In genomic region chr9:5025416-5025815, GRCh38 we compare ENCODE assay signal across 23 cellular contexts. TPM values are rescaled to one million over a fixed set of nuclear protein-coding genes. Genes with fewer than 3 reads are reported as not detected.
A peak's percentile ranks its signal among the peaks of the same experiment; 100 is the strongest.
DNase-seq lines count a peak whose midpoint lies in the region; FAIRE-seq and TF ChIP-seq lines count a peak whose summit lies in the region.
"Had no signal": no experiment of that assay in that cellular context is flagged by ENCODE, and none has a peak within 500 bp of the region (broad histone marks: within the 10 kb centered on the region; RNA-seq: fewer than 3 reads in every experiment).

No MANE protein-coding gene starts in this region.

- no peak overlapping the region for H3K4me3 Mint-ChIP-seq in activated CD4-positive, alpha-beta T cell treated with anti-CD3 and anti-CD28 coated beads, Interleukin-2, amount 10 ng/mL, durations not matched to agents 7 days and 5 days
- H3K4me3 Mint-ChIP-seq: memory B cell had no signal

- intact Hi-C loops in sigmoid colon (cut with DNase I) = no loop called here

- 94 to 97% methylated on average over 3 of the region's 3 CpGs for WGBS in sigmoid colon, 2 donors

- peaks cover under 1% of the 10 kb centered on the region for H4K20me1 ChIP-seq in osteoblast (ENCODE audit: insufficient read depth, low read length)

- CTCF ChIA-PET in activated CD4-positive, alpha-beta T cell treated with anti-CD3 and anti-CD28 coated beads, Interleukin-2, amount 10 ng/mL, durations not matched to agents 7 days and 5 days (lab: Charles Lee) = no interaction called here

- TF ChIP-seq CTCF in bronchial epithelial cell (IDR thresholded peaks at IDR 0.05; ENCODE audit: insufficient read depth, low read length, severe bottlenecking) (no peak), sigmoid colon (IDR thresholded peaks at IDR 0.05) (no peak), osteoblast (IDR thresholded peaks at IDR 0.05; ENCODE audit: extremely low read depth, low read depth, low read length) (no peak)

- no peak overlapping the region for H2AFZ ChIP-seq in osteoblast (ENCODE audit: low read length)

- H3K4me2 ChIP-seq in osteoblast (ENCODE audit: insufficient read depth, low read length) = no peak overlapping the region

- H3K27ac ChIP-seq in sigmoid colon = no peak overlapping the region
- H3K27ac ChIP-seq in osteoblast (ENCODE audit: low read depth, low read length) = no peak overlapping the region
- H3K27ac ChIP-seq: body of pancreas, gastroesophageal sphincter, right lobe of liver, upper lobe of right lung had no signal

- H3K4me1 ChIP-seq in sigmoid colon (peaks cover 0 to 6% (median 0%) of the 10 kb centered on the region in 4 donors), osteoblast (ENCODE audit: insufficient read depth, low read length) (no peaks in the 10 kb centered on the region)
- H3K4me1 ChIP-seq: body of pancreas, right lobe of liver, upper lobe of right lung had no signal

- H3K36me3 ChIP-seq in bronchial epithelial cell (ENCODE audit: control insufficient read depth, insufficient read depth, low read length) (peaks cover 6% of the 10 kb centered on the region), sigmoid colon (peaks cover 0 to 44% (median 3%) of the 10 kb centered on the region in 4 donors), osteoblast (ENCODE audit: insufficient read depth, low read length) (peaks cover 11% of the 10 kb centered on the region)

- H3K9me3 Mint-ChIP-seq in activated CD4-positive, alpha-beta T cell treated with anti-CD3 and anti-CD28 coated beads, Interleukin-2, amount 10 ng/mL, durations not matched to agents 7 days and 5 days = peaks cover 8% of the 10 kb centered on the region

- peaks cover 41% of the 10 kb centered on the region for H3K4me1 Mint-ChIP-seq in activated CD4-positive, alpha-beta T cell treated with anti-CD3 and anti-CD28 coated beads, Interleukin-2, amount 10 ng/mL, durations not matched to agents 7 days and 5 days

- peak overlapping the region; percentile 4 for H3K27ac Mint-ChIP-seq in activated CD4-positive, alpha-beta T cell treated with anti-CD3 and anti-CD28 coated beads, Interleukin-2, amount 10 ng/mL, durations not matched to agents 7 days and 5 days

- DNase-seq in activated CD4-positive, alpha-beta T cell treated with anti-CD3 and anti-CD28 coated beads, Interleukin-2, amount 10 ng/mL, durations not matched to agents 7 days and 5 days = no peak
- no peak for DNase-seq in activated CD4-positive, alpha-beta T cell treated with anti-CD3 and anti-CD28 coated beads, Interleukin-2, amount 50 U/mL, for 1 hour
- DNase-seq in HCEC 1CT (peak; percentile 16), bronchial epithelial cell (ENCODE audit: low read depth) (peak; percentile 1), glomerular endothelial cell (ENCODE audit: extremely low read depth, low read depth, low spot score) (peak; percentile 4), sigmoid colon (no peak), ureter (ENCODE audit: low spot score) (no peak), osteoblast (ENCODE audit: insufficient read length, low spot score, missing footprints) (no peak)
- DNase-seq: activated CD4-positive, alpha-beta T cell treated with anti-CD3 and anti-CD28 coated beads for 1 hour; AML-193; body of pancreas; CD8-positive, alpha-beta memory T cell; DMS53; NCI-H1092; NCI-H2081; NCI-H345; NCI-H82; right lobe of liver; SHP77; upper lobe of right lung had no signal

- POLR2A ChIA-PET in activated CD4-positive, alpha-beta T cell treated with anti-CD3 and anti-CD28 coated beads, Interleukin-2, amount 10 ng/mL, durations not matched to agents 7 days and 5 days (lab: Charles Lee) = no interaction called here

- TF ChIP-seq POLR2A in sigmoid colon (IDR thresholded peaks at IDR 0.05) = no peak

- H3K79me2 ChIP-seq in osteoblast (ENCODE audit: insufficient read depth, low read length) = peaks cover 8% of the 10 kb centered on the region

- TF ChIP-seq EP300 in sigmoid colon (IDR thresholded peaks at IDR 0.05) = no peak

- H3K9me3 ChIP-seq in sigmoid colon (no peaks in the 10 kb centered on the region), osteoblast (ENCODE audit: low read depth, low read length) (no peaks in the 10 kb centered on the region)
- H3K9me3 ChIP-seq: body of pancreas, right lobe of liver, upper lobe of right lung had no signal

- FAIRE-seq in bronchial epithelial cell (lab: Jason Lieb, UNC) = no peak
- FAIRE-seq: GM12878 had no signal

- H3K27me3 Mint-ChIP-seq in activated CD4-positive, alpha-beta T cell treated with anti-CD3 and anti-CD28 coated beads, Interleukin-2, amount 10 ng/mL, durations not matched to agents 7 days and 5 days = no peaks in the 10 kb centered on the region
- H3K27me3 Mint-ChIP-seq: CD8-positive, alpha-beta memory T cell; memory B cell had no signal

- no peaks in the 10 kb centered on the region for H3K27me3 ChIP-seq in bronchial epithelial cell (ENCODE audit: control insufficient read depth, insufficient read depth, low read length)
- H3K27me3 ChIP-seq in sigmoid colon = no peaks in the 10 kb centered on the region
- no peaks in the 10 kb centered on the region for H3K27me3 ChIP-seq in osteoblast (ENCODE audit: insufficient read depth, low read length)
- H3K27me3 ChIP-seq: body of pancreas, gastroesophageal sphincter, right lobe of liver, upper lobe of right lung had no signal

- H3K4me3 ChIP-seq in bronchial epithelial cell (ENCODE audit: low read depth, low read length) = no peak overlapping the region
- no peak overlapping the region for H3K4me3 ChIP-seq in sigmoid colon
- H3K4me3 ChIP-seq in osteoblast (ENCODE audit: insufficient read depth, low read length) = no peak overlapping the region
- H3K4me3 ChIP-seq: body of pancreas, gastroesophageal sphincter, GM12878, right lobe of liver, upper lobe of right lung had no signal

- H3K36me3 Mint-ChIP-seq in activated CD4-positive, alpha-beta T cell treated with anti-CD3 and anti-CD28 coated beads, Interleukin-2, amount 10 ng/mL, durations not matched to agents 7 days and 5 days (ENCODE audit: low read depth) = peaks cover 81% of the 10 kb centered on the region

RNA-seq across cellular contexts. Expression of gene JAK2, which starts 40.3 kb away (rescaled TPM):
- 10 to 100 TPM; 53.4 to 55.4 TPM for total RNA-seq in activated CD4-positive, alpha-beta T cell treated with anti-CD3 and anti-CD28 coated beads, Interleukin-2, amount 10 ng/mL, durations not matched to agents 7 days and 5 days
- total RNA-seq in bronchial epithelial cell (9.0 and 15.5 TPM in 2 replicates), glomerular endothelial cell (7.7 and 8.7 TPM in 2 replicates), sigmoid colon (10 to 100 TPM; 28.5 to 36.8 (median 31.0) TPM), ureter (19.9 TPM), osteoblast (21.0 and 23.3 TPM in 2 replicates)
- polyA plus RNA-seq in sigmoid colon = 1 to 10 TPM; 5.3 to 7.7 (median 6.0) TPM

Comparison
In these comparisons a context has a peak if more than half of its experiments do, and no peak if none do; other contexts are left out.
1. DNase-seq: peak in HCEC 1CT (single experiment), bronchial epithelial cell (single experiment) and glomerular endothelial cell (single experiment); none in activated CD4-positive, alpha-beta T cell treated with anti-CD3 and anti-CD28 coated beads, Interleukin-2, amount 10 ng/mL, durations not matched to agents 7 days and 5 days (single experiment), activated CD4-positive, alpha-beta T cell treated with anti-CD3 and anti-CD28 coated beads, Interleukin-2, amount 50 U/mL, for 1 hour (single experiment), sigmoid colon (single experiment), ureter (single experiment) and osteoblast (single experiment).